ENCODE assay signal across 9 cellular contexts in genomic region chr1:116415699-116416533, GRCh38. TPM values are rescaled to one million over a fixed set of nuclear protein-coding genes. Genes with fewer than 3 reads are reported as not detected.
DNase-seq lines count a peak whose midpoint lies in the region; ATAC-seq and TF ChIP-seq lines count a peak whose summit lies in the region.
"Had no signal": no experiment of that assay in that cellular context is flagged by ENCODE, and none has a peak within 500 bp of the region (broad histone marks: within the 10 kb centered on the region; RNA-seq: fewer than 3 reads in every experiment).

No MANE protein-coding gene starts in this region.

- no peak for TF ChIP-seq CTCF in SK-N-SH (IDR thresholded peaks at IDR 0.05)
- TF ChIP-seq CTCF in left ventricle myocardium inferior (IDR thresholded peaks at IDR 0.05; ENCODE audit: borderline replicate concordance) = peak; percentile 34

- POLR2A ChIA-PET in SK-N-SH (lab: Yijun Ruan, JAX) = interaction anchor here (0.9 to 2.7 kb wide), 2 partner anchors 13 to 55 kb away, joined by 4 to 9 read pairs; no protein-coding TSS in a partner anchor

- no peak overlapping the region for H3K4me2 ChIP-seq in SK-N-SH

- no peak for ATAC-seq in SK-N-SH treated with all-trans-retinoic acid at 6 μM for 48 hours
- ATAC-seq in HG03025 (IDR thresholded peaks at IDR 0.05; ENCODE audit: low FRiP score, unreplicated experiment) = no peak
- ATAC-seq in GM21619 (IDR thresholded peaks at IDR 0.05; ENCODE audit: unreplicated experiment) = no peak

- peak overlapping the region; percentile 2 to 76; a peak in 2 of 4 replicates for H3K27ac ChIP-seq in SK-N-SH (ENCODE audit: low read depth in 2 of 2, low read length in 1 of 2)
- H3K27ac ChIP-seq in left ventricle myocardium inferior (replicated peaks) = peak overlapping the region; percentile 88
- peak overlapping the region; percentile 60 for H3K27ac ChIP-seq in substantia nigra (ENCODE audit: low read depth, low read length, poor library complexity, severe bottlenecking)

- H3K9ac ChIP-seq in SK-N-SH = no peak overlapping the region
- H3K9ac ChIP-seq in adipocyte (ENCODE audit: low read length) = no peak overlapping the region

- no peaks in the 10 kb centered on the region for H3F3A ChIP-seq in SK-N-SH (replicated peaks; ENCODE audit: insufficient read depth)

- H4K20me1 ChIP-seq in SK-N-SH (ENCODE audit: insufficient read depth) = no peaks in the 10 kb centered on the region

- no peaks in the 10 kb centered on the region for H3K36me3 ChIP-seq in SK-N-SH (replicated peaks in 1 of 2; ENCODE audit: control insufficient read depth in 1 of 2, insufficient read depth in 2 of 2, low read length in 1 of 2)
- no peaks in the 10 kb centered on the region for H3K36me3 ChIP-seq in adipocyte (ENCODE audit: control insufficient read depth, insufficient read depth, low read length, severe bottlenecking)
- H3K36me3 ChIP-seq in left ventricle myocardium inferior = no peaks in the 10 kb centered on the region

- H3K27me3 ChIP-seq in SK-N-SH (ENCODE audit: insufficient read depth) (no peaks in the 10 kb centered on the region), adipocyte (replicated peaks; ENCODE audit: control insufficient read depth, insufficient read depth, low read length) (no peaks in the 10 kb centered on the region), left ventricle myocardium inferior (ENCODE audit: low read depth) (no peaks in the 10 kb centered on the region)

- no peak for TF ChIP-seq EP300 in SK-N-SH (IDR thresholded peaks at IDR 0.05; ENCODE audit: borderline replicate concordance in 1 of 2, low read depth in 1 of 2, low read length in 1 of 2)

- no peaks in the 10 kb centered on the region; the same call in 1 of the 2 replicates for H3K79me2 ChIP-seq in SK-N-SH (ENCODE audit: insufficient read depth)

- no peak overlapping the region for H2AFZ ChIP-seq in SK-N-SH (ENCODE audit: low read depth)

- no peak for TF ChIP-seq RAD21 in SK-N-SH (IDR thresholded peaks at IDR 0.05; ENCODE audit: low read length)

- H3K4me3 ChIP-seq in SK-N-SH (ENCODE audit: low read depth in 2 of 2, low read length in 1 of 2) (no peak overlapping the region), adipocyte (ENCODE audit: low read length) (no peak overlapping the region), left ventricle myocardium inferior (peak overlapping the region; percentile 80)

- peaks cover 11 to 24% of the 10 kb centered on the region in 2 experiments; a peak in 3 of 4 replicates for H3K4me1 ChIP-seq in SK-N-SH (ENCODE audit: control insufficient read depth in 1 of 2, insufficient read depth in 2 of 2, low read depth in 1 of 2, low read length in 1 of 2)
- peaks cover 23% of the 10 kb centered on the region for H3K4me1 ChIP-seq in adipocyte (ENCODE audit: control insufficient read depth, insufficient read depth, low read length)
- peaks cover 75% of the 10 kb centered on the region for H3K4me1 ChIP-seq in left ventricle myocardium inferior

- intact Hi-C loops in left ventricle myocardium inferior (cut with micrococcal nuclease) = no loop called here

- CTCF ChIA-PET in SK-N-SH (lab: Yijun Ruan, JAX) = interaction anchor here (0.5 to 7.3 kb wide), 7 partner anchors 11 to 277 kb away, joined by 3 to 63 read pairs (median 3); no protein-coding TSS in a partner anchor

- H3K9me3 ChIP-seq in SK-N-SH (no peaks in the 10 kb centered on the region), adipocyte (ENCODE audit: control insufficient read depth, low read length) (no peaks in the 10 kb centered on the region), left ventricle myocardium inferior (replicated peaks) (no peaks in the 10 kb centered on the region)

- H3K9me2 ChIP-seq in SK-N-SH = no peaks in the 10 kb centered on the region

- 67% methylated on average over 5 of the region's 5 CpGs for WGBS in SK-N-SH (ENCODE audit: low lambda C conversion rate)

- DNase-seq in SK-N-SH = peak; percentile 60
- DNase-seq in adipocyte (ENCODE audit: low read depth) = peak; percentile 31
- DNase-seq in left ventricle myocardium inferior = peak; percentile 40
- DNase-seq in substantia nigra (lab: John Stamatoyannopoulos, UW) = peak in 9 of 49 donors; percentile 7 to 31 (median 23)
- DNase-seq in dermis blood vessel endothelial cell = no peak
- DNase-seq: NCI-H1105 had no signal

TF ChIP-seq in SK-N-SH, 30 proteins besides CTCF, POLR2A, EP300 and RAD21:
- TF ChIP-seq SMC3 (IDR thresholded peaks at IDR 0.05; ENCODE audit: low read depth, low read length) (0 out of 2 replicates have a peak, but pooled peaks have one; percentile 1), MXI1 (IDR thresholded peaks at IDR 0.05; ENCODE audit: low read depth, low read length) (no peak), GATA2 (CRISPR knock-in tag; IDR thresholded peaks at IDR 0.05) (peak; percentile 85)

TF ChIP-seq in SK-N-SH treated with all-trans-retinoic acid at 6 μM for 48 hours, 23 proteins besides CTCF, POLR2A, EP300 and RAD21:
- TF ChIP-seq ZNF565 (CRISPR knock-in tag; conservative IDR thresholded peaks at IDR 0.05; ENCODE audit: low read depth) (no peak), BACH2 (CRISPR knock-in tag; IDR thresholded peaks at IDR 0.05; ENCODE audit: borderline replicate concordance) (no peak), OSR1 (CRISPR knock-in tag; IDR thresholded peaks at IDR 0.05) (no peak)

RNA-seq across cellular contexts. Expression of gene ATP1A1, which starts 42.9 kb away (rescaled TPM):
- 233 and 235 TPM in 2 replicates for polyA plus RNA-seq in SK-N-SH (2012; rRNA removed)
- polyA plus RNA-seq in SK-N-SH (2012; cell fraction: cytosol; rRNA removed) = 188 and 230 TPM in 2 replicates
- 183 and 211 TPM in 2 replicates for polyA plus RNA-seq in SK-N-SH (2012; cell fraction: nucleus; rRNA removed)
- total RNA-seq in left ventricle myocardium inferior (230 TPM), dermis blood vessel endothelial cell (208 and 350 TPM in 2 replicates)
